In genomic region chr4:101643201-101643600, GRCh38 we compare ENCODE assay signal across 24 cellular contexts.
DNase-seq lines count a peak whose midpoint lies in the region; ATAC-seq and TF ChIP-seq lines count a peak whose summit lies in the region.
"Had no signal": no experiment of that assay in that cellular context is flagged by ENCODE, and none has a peak within 500 bp of the region (broad histone marks: within the 10 kb centered on the region; RNA-seq: fewer than 3 reads in every experiment).

No MANE protein-coding gene starts in this region.

- no peak overlapping the region for H3K27ac ChIP-seq in RWPE1
- peak overlapping the region in 3 of 4 donors; percentile 28 to 69 (median 44) for H3K27ac ChIP-seq in esophagus squamous epithelium
- no peak overlapping the region for H3K27ac ChIP-seq in SK-N-SH (ENCODE audit: low read depth in 2 of 2, low read length in 1 of 2)
- H3K27ac ChIP-seq: right atrium auricular region, testis had no signal

- peak; percentile 67 for DNase-seq in COLO829 (ENCODE audit: low spot score)
- peak; percentile 81 for DNase-seq in HPDE6-E6E7 (ENCODE audit: extremely low spot score)
- peak; percentile 64 for DNase-seq in RWPE1 (ENCODE audit: low spot score)
- no peak for DNase-seq in esophagus squamous epithelium (lab: John Stamatoyannopoulos, UW)
- no peak for DNase-seq in activated effector memory CD4-positive, alpha-beta T cell treated with Interleukin-2 at 50 U/mL for 16 hours
- no peak for DNase-seq in SK-N-SH
- DNase-seq in omental fat pad (ENCODE audit: low spot score) = no peak
- DNase-seq: activated CD4-positive, alpha-beta T cell treated with anti-CD3 and anti-CD28 coated beads, Interleukin-2, amount 10 ng/mL, durations not matched to agents 7 days and 5 days; activated CD8-positive, alpha-beta memory T cell treated with anti-CD3 and anti-CD28 coated beads, Interleukin-2, amount 50 U/mL, for 48 hours; activated naive CD4-positive, alpha-beta T cell; anterior cingulate cortex; CD4-positive, CD25-positive, alpha-beta regulatory T cell; cerebellar nuclear complex; DMS79 treated with DMSO at 0.1 percent for 48 hours; effector memory CD8-positive, alpha-beta T cell; H9; MG63; NCI-H187; NCI-H2227 treated with DMSO at 0.1 percent for 48 hours; NCI-H82; T-cell; testis had no signal

- no peak for TF ChIP-seq POLR2A in esophagus squamous epithelium (IDR thresholded peaks at IDR 0.05)

- H3F3A ChIP-seq in SK-N-SH (replicated peaks; ENCODE audit: insufficient read depth) = no peaks in the 10 kb centered on the region

- H3K79me2 ChIP-seq in SK-N-SH (ENCODE audit: insufficient read depth) = no peaks in the 10 kb centered on the region

- CTCF ChIA-PET in RWPE1 (lab: Yijun Ruan, JAX) = interaction anchor here (0.6 kb wide), 3 partner anchors 21 to 190 kb away, joined by 3 to 4 read pairs (median 3); no protein-coding TSS in a partner anchor
- CTCF ChIA-PET in SK-N-SH (lab: Yijun Ruan, JAX) = interaction anchor here (1.1 kb wide), 1 partner anchor 21 kb away, joined by 3 read pairs; no protein-coding TSS in a partner anchor

- 43 to 45% methylated on average over 2 of the region's 2 CpGs for WGBS in esophagus squamous epithelium, 2 donors
- WGBS in SK-N-SH (ENCODE audit: low lambda C conversion rate) = 74% methylated on average over 2 of the region's 2 CpGs

- H3K36me3 ChIP-seq in esophagus squamous epithelium = no peaks in the 10 kb centered on the region
- no peaks in the 10 kb centered on the region for H3K36me3 ChIP-seq in SK-N-SH (replicated peaks in 1 of 2; ENCODE audit: control insufficient read depth in 1 of 2, insufficient read depth in 2 of 2, low read length in 1 of 2)
- H3K36me3 ChIP-seq: MG63, right atrium auricular region had no signal

- H3K27me3 ChIP-seq in esophagus squamous epithelium (no peaks in the 10 kb centered on the region), SK-N-SH (ENCODE audit: insufficient read depth) (no peaks in the 10 kb centered on the region)
- H3K27me3 ChIP-seq: MG63, right atrium auricular region, testis had no signal

- no peaks in the 10 kb centered on the region for H4K20me1 ChIP-seq in SK-N-SH (ENCODE audit: insufficient read depth)

- H3K9me2 ChIP-seq in SK-N-SH = no peaks in the 10 kb centered on the region

- H3K4me3 ChIP-seq in esophagus squamous epithelium = no peak overlapping the region
- H3K4me3 ChIP-seq in SK-N-SH (ENCODE audit: low read depth in 2 of 2, low read length in 1 of 2) = no peak overlapping the region
- H3K4me3 ChIP-seq: MG63, right atrium auricular region, testis had no signal

- no peak overlapping the region for H3K9ac ChIP-seq in SK-N-SH

- H3K9me3 ChIP-seq in esophagus squamous epithelium (no peaks in the 10 kb centered on the region), SK-N-SH (no peaks in the 10 kb centered on the region)
- H3K9me3 ChIP-seq: MG63, right atrium auricular region, testis had no signal

- no peak overlapping the region for H3K4me2 ChIP-seq in SK-N-SH

- intact Hi-C loops in esophagus squamous epithelium (cut with DNase I) = no loop called here

- POLR2A ChIA-PET in RWPE1 (lab: Yijun Ruan, JAX; ENCODE audit: low non-redundant PET) = no interaction called here
- POLR2A ChIA-PET in SK-N-SH (lab: Yijun Ruan, JAX) = no interaction called here

- no peak for TF ChIP-seq CTCF in RWPE1 (conservative IDR thresholded peaks at IDR 0.05; ENCODE audit: low read depth)
- no peak for TF ChIP-seq CTCF in esophagus squamous epithelium (IDR thresholded peaks at IDR 0.05)
- TF ChIP-seq CTCF in SK-N-SH (IDR thresholded peaks at IDR 0.05) = no peak
- TF ChIP-seq CTCF in omental fat pad (IDR thresholded peaks at IDR 0.05) = no peak

- TF ChIP-seq RAD21 in SK-N-SH (IDR thresholded peaks at IDR 0.05; ENCODE audit: low read length) = no peak

- no peak for ATAC-seq in GM21423 (IDR thresholded peaks at IDR 0.05; ENCODE audit: unreplicated experiment)
- no peak for ATAC-seq in omental fat pad (ENCODE audit: low FRiP score)
- ATAC-seq: effector memory CD8-positive, alpha-beta T cell; T-cell had no signal

- H3K4me1 ChIP-seq in esophagus squamous epithelium (peaks cover under 1 to 48% (median 6%) of the 10 kb centered on the region in 3 donors), SK-N-SH (ENCODE audit: control insufficient read depth in 1 of 2, insufficient read depth in 2 of 2, low read depth in 1 of 2, low read length in 1 of 2) (peaks cover 0 to 3% of the 10 kb centered on the region in 2 experiments; a peak in 1 of 4 replicates)
- H3K4me1 ChIP-seq: right atrium auricular region, testis had no signal

- TF ChIP-seq EP300 in SK-N-SH (IDR thresholded peaks at IDR 0.05; ENCODE audit: borderline replicate concordance in 1 of 2, low read depth in 1 of 2, low read length in 1 of 2) = no peak

- H2AFZ ChIP-seq in SK-N-SH (ENCODE audit: low read depth) = no peak overlapping the region

TF ChIP-seq in SK-N-SH, 30 proteins besides CTCF, POLR2A, EP300 and RAD21:
- TF ChIP-seq RCOR1 (IDR thresholded peaks at IDR 0.05; ENCODE audit: low read length) (no peak), SMC3 (IDR thresholded peaks at IDR 0.05; ENCODE audit: low read depth, low read length) (no peak), FOXJ3 (CRISPR knock-in tag; IDR thresholded peaks at IDR 0.05) (no peak), POLR2AphosphoS5 (IDR thresholded peaks at IDR 0.05; ENCODE audit: low read depth, low read length) (no peak), TAF1 (IDR thresholded peaks at IDR 0.05; ENCODE audit: borderline replicate concordance, low read depth, low read length) (no peak), NFIC (IDR thresholded peaks at IDR 0.05; ENCODE audit: borderline replicate concordance) (no peak), FOSL2 (IDR thresholded peaks at IDR 0.05; ENCODE audit: borderline replicate concordance, low read depth) (no peak), IRF3 (IDR thresholded peaks at IDR 0.05; ENCODE audit: low read depth, low read length) (no peak), EZH2phosphoT487 (IDR thresholded peaks at IDR 0.05; ENCODE audit: borderline replicate concordance, low read depth) (no peak)

Comparison
In these comparisons a context has a peak if more than half of its experiments do, and no peak if none do; other contexts are left out.
1. DNase-seq: peak in COLO829 (single experiment), HPDE6-E6E7 (single experiment) and RWPE1 (single experiment); none in esophagus squamous epithelium (single experiment), activated effector memory CD4-positive, alpha-beta T cell treated with Interleukin-2 at 50 U/mL for 16 hours (single experiment), SK-N-SH (single experiment) and omental fat pad (single experiment).
2. H3K27ac ChIP-seq: peak in esophagus squamous epithelium (3 of 4); none in RWPE1 (single experiment) and SK-N-SH (0 of 2).